13 cellular contexts compared by ENCODE assay signal in genomic region chr7:97623333-97623732, GRCh38.
A peak's percentile ranks its signal among the peaks of the same experiment; 100 is the strongest.
DNase-seq lines count a peak whose midpoint lies in the region; ATAC-seq and TF ChIP-seq lines count a peak whose summit lies in the region.
"Had no signal": no experiment of that assay in that cellular context is flagged by ENCODE, and none has a peak within 500 bp of the region (broad histone marks: within the 10 kb centered on the region; RNA-seq: fewer than 3 reads in every experiment).

No MANE protein-coding gene starts in this region.

- H3K36me3 ChIP-seq in naive thymus-derived CD4-positive, alpha-beta T cell (ENCODE audit: control insufficient read depth in 2 of 3, insufficient read depth in 3 of 3, low read length in 3 of 3) = no peaks in the 10 kb centered on the region
- H3K36me3 ChIP-seq: uterus had no signal

- in situ Hi-C loops in GM13976 (cut with MboI; ENCODE audit: low sequenced_read_pairs, unreplicated experiment) = no loop called here
- in situ Hi-C loops in ACHN (cut with HindIII; ENCODE audit: low pct_ligation_motif_present, low pct_unique_long_range_greater_than_20kb, low sequenced_read_pairs) = no loop called here

- H3K4me1 ChIP-seq in naive thymus-derived CD4-positive, alpha-beta T cell (ENCODE audit: control insufficient read depth in 2 of 2, insufficient read depth in 2 of 2, low read length in 2 of 2) = no peaks in the 10 kb centered on the region
- H3K4me1 ChIP-seq: uterus had no signal

- H3K4me1 Mint-ChIP-seq in naive thymus-derived CD4-positive, alpha-beta T cell = no peaks in the 10 kb centered on the region
- H3K4me1 Mint-ChIP-seq in T-helper 2 cell treated with Interferon-gamma antibody and Interleukin-4, amounts not matched to agents 5 μg/mL and 100 μg/mL, for 36 hours (ENCODE audit: low read depth) = no peaks in the 10 kb centered on the region

- H3K36me3 Mint-ChIP-seq in naive thymus-derived CD4-positive, alpha-beta T cell = no peaks in the 10 kb centered on the region
- H3K36me3 Mint-ChIP-seq in T-helper 2 cell treated with Interferon-gamma antibody and Interleukin-4, amounts not matched to agents 5 μg/mL and 100 μg/mL, for 36 hours (ENCODE audit: low read depth) = no peaks in the 10 kb centered on the region

- no peak for TF ChIP-seq CTCF in GM13976 (IDR thresholded peaks at IDR 0.05; ENCODE audit: borderline replicate concordance, control extremely low read depth, extremely low read depth, insufficient read depth, missing control alignments)

- no peak overlapping the region for H3K4me3 Mint-ChIP-seq in naive thymus-derived CD4-positive, alpha-beta T cell
- H3K4me3 Mint-ChIP-seq in T-helper 2 cell treated with Interferon-gamma antibody and Interleukin-4, amounts not matched to agents 5 μg/mL and 100 μg/mL, for 36 hours = no peak overlapping the region

- POLR2A ChIA-PET in naive thymus-derived CD4-positive, alpha-beta T cell (lab: Charles Lee) = no interaction called here

- DNase-seq in GM13976 (ENCODE audit: low spot score) (peak; percentile 30), ecto neural progenitor cell (ENCODE audit: low spot score) (no peak), ACHN (no peak)
- no peak for DNase-seq in naive thymus-derived CD4-positive, alpha-beta T cell
- no peak for DNase-seq in T-helper 2 cell treated with Interferon-gamma antibody and Interleukin-4, amounts not matched to agents 5 μg/mL and 100 μg/mL, for 36 hours (ENCODE audit: low spot score)
- DNase-seq: activated CD4-positive, alpha-beta T cell treated with anti-CD3 and anti-CD28 coated beads for 1 hour; activated gamma-delta T cell treated with Interleukin-2 at 50 U/mL for 16 hours; caudate nucleus; SIG-M5; uterus had no signal

- no peak overlapping the region for H3K4me3 ChIP-seq in naive thymus-derived CD4-positive, alpha-beta T cell (ENCODE audit: low read length)
- H3K4me3 ChIP-seq: uterus had no signal

- no peaks in the 10 kb centered on the region for H3K9me3 ChIP-seq in naive thymus-derived CD4-positive, alpha-beta T cell (ENCODE audit: control insufficient read depth in 2 of 3, low read length in 3 of 3)
- H3K9me3 ChIP-seq: uterus had no signal

- H3K27ac ChIP-seq in naive thymus-derived CD4-positive, alpha-beta T cell (ENCODE audit: low read depth, low read length) = no peak overlapping the region
- H3K27ac ChIP-seq: uterus had no signal

- CTCF ChIA-PET in naive thymus-derived CD4-positive, alpha-beta T cell (lab: Charles Lee) = no interaction called here

- H3K27me3 Mint-ChIP-seq in naive thymus-derived CD4-positive, alpha-beta T cell = peaks cover 0 to 13% (median 4%) of the 10 kb centered on the region in 5 donors
- no peaks in the 10 kb centered on the region for H3K27me3 Mint-ChIP-seq in T-helper 2 cell treated with Interferon-gamma antibody and Interleukin-4, amounts not matched to agents 5 μg/mL and 100 μg/mL, for 36 hours (ENCODE audit: low read depth)

- H3K27me3 ChIP-seq in naive thymus-derived CD4-positive, alpha-beta T cell (ENCODE audit: control insufficient read depth in 2 of 2, insufficient read depth in 2 of 2, low read length in 2 of 2) = no peaks in the 10 kb centered on the region
- H3K27me3 ChIP-seq: uterus had no signal

- peaks cover 0 to 4% (median 2%) of the 10 kb centered on the region in 11 donors for H3K9me3 Mint-ChIP-seq in naive thymus-derived CD4-positive, alpha-beta T cell
- peaks cover 4% of the 10 kb centered on the region for H3K9me3 Mint-ChIP-seq in T-helper 2 cell treated with Interferon-gamma antibody and Interleukin-4, amounts not matched to agents 5 μg/mL and 100 μg/mL, for 36 hours

- H3K27ac Mint-ChIP-seq in naive thymus-derived CD4-positive, alpha-beta T cell = no peak overlapping the region
- no peak overlapping the region for H3K27ac Mint-ChIP-seq in T-helper 2 cell treated with Interferon-gamma antibody and Interleukin-4, amounts not matched to agents 5 μg/mL and 100 μg/mL, for 36 hours

- intact Hi-C loops in naive thymus-derived CD4-positive, alpha-beta T cell (cut with micrococcal nuclease) = no loop called here

- ATAC-seq in GM19397 (IDR thresholded peaks at IDR 0.05; ENCODE audit: unreplicated experiment) = peak; percentile 85
- ATAC-seq in HG02759 (IDR thresholded peaks at IDR 0.05; ENCODE audit: unreplicated experiment) = peak; percentile 85
- ATAC-seq in HG03442 (IDR thresholded peaks at IDR 0.05; ENCODE audit: unreplicated experiment) = peak; percentile 94
- ATAC-seq in naive thymus-derived CD4-positive, alpha-beta T cell = no peak
